ENCODE assay signal across 8 cellular contexts in the genomic region with DNA sequence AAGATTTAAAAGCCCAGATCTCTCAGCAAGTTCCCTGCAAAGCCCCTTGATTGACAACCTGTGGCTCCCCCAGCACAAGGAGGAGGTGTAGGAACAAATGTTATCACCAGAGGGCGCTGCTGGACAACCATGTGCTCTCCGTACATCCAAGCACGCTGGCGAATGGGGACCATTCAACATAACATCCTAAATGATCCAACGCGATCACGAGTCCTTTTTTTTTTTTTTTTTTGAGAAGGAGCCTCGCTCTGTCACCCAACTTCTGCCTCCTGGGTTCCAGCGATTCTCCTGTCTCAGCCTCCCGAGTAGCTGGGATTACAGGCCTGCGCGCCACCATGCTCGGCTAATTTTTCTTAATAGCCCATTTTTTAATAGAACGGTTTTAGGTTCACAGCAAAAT. TPM values are rescaled to one million over a fixed set of nuclear protein-coding genes. Genes with fewer than 3 reads are reported as not detected.
A peak's percentile ranks its signal among the peaks of the same experiment; 100 is the strongest.
DNase-seq lines count a peak whose midpoint lies in the region; ATAC-seq and TF ChIP-seq lines count a peak whose summit lies in the region.

No MANE protein-coding gene starts in this region.

- ATAC-seq in activated naive CD8-positive, alpha-beta T cell treated with anti-CD3 and anti-CD28 coated beads, Interleukin-2, amount 50 U/mL, for 24 hours: peak; percentile 71
- ATAC-seq in psoas muscle (peak; percentile 56 to 87 (median 70)), HG03442 (IDR thresholded peaks at IDR 0.05; ENCODE audit: unreplicated experiment) (no peak)

- peaks cover 27% of the 10 kb centered on the region for H3K27me3 Mint-ChIP-seq in activated naive CD8-positive, alpha-beta T cell treated with anti-CD3 and anti-CD28 coated beads, Interleukin-2, amount 50 U/mL, for 24 hours

- intact Hi-C loops in cardiac septum (cut with DNase I) (loop anchor here (2.0 to 10.0 kb wide), 3 partner anchors 123 to 511 kb away; partner anchors contain the start of gene ANKLE1), psoas muscle (cut with DNase I) (loop anchor here (1.0 to 5.0 kb wide), 3 partner anchors 56 to 281 kb away; partner anchors contain the start of gene SIN3B (in 1 of the 2)), vagina (cut with DNase I) (loop anchor here (5.0 kb wide), 1 partner anchor 281 kb away; no protein-coding TSS in a partner anchor)

- no peak overlapping the region for H3K27ac ChIP-seq in psoas muscle
- no peak overlapping the region for H3K27ac ChIP-seq in vagina

- no peak overlapping the region for H3K4me3 Mint-ChIP-seq in activated naive CD8-positive, alpha-beta T cell treated with anti-CD3 and anti-CD28 coated beads, Interleukin-2, amount 50 U/mL, for 24 hours

- TF ChIP-seq CTCF in psoas muscle (IDR thresholded peaks at IDR 0.05) (peak; percentile 78), vagina (IDR thresholded peaks at IDR 0.05) (peak; percentile 81 to 90 (median 87))

- peak; percentile 46 for DNase-seq in GM04504 (ENCODE audit: low read depth)
- DNase-seq in NCI-H1436 treated with DMSO at 0.1 percent for 48 hours (lab: John Stamatoyannopoulos, UW): peak; percentile 20
- peak; percentile 61 for DNase-seq in T follicular helper cell (ENCODE audit: low read depth)
- peak; percentile 80 for DNase-seq in activated naive CD8-positive, alpha-beta T cell treated with anti-CD3 and anti-CD28 coated beads, Interleukin-2, amount 50 U/mL, for 24 hours
- peak; percentile 80 for DNase-seq in cardiac septum (ENCODE audit: low spot score)
- peak; percentile 58 to 78 for DNase-seq in psoas muscle
- DNase-seq in vagina (ENCODE audit: extremely low spot score in 2 of 2): no peak

- no peaks in the 10 kb centered on the region for H3K36me3 ChIP-seq in psoas muscle (ENCODE audit: insufficient read depth in 1 of 2, low read depth in 1 of 2)
- no peaks in the 10 kb centered on the region for H3K36me3 ChIP-seq in vagina

- H3K9me3 Mint-ChIP-seq in activated naive CD8-positive, alpha-beta T cell treated with anti-CD3 and anti-CD28 coated beads, Interleukin-2, amount 50 U/mL, for 24 hours: peaks cover 6% of the 10 kb centered on the region

- no peaks in the 10 kb centered on the region for H3K9me3 ChIP-seq in psoas muscle
- no peaks in the 10 kb centered on the region for H3K9me3 ChIP-seq in vagina

- TF ChIP-seq POLR2A in vagina (IDR thresholded peaks at IDR 0.05): no peak

- peaks cover 0 to 7% (median 0%) of the 10 kb centered on the region in 3 donors for H3K27me3 ChIP-seq in psoas muscle (ENCODE audit: insufficient read depth in 3 of 3, low read length in 2 of 3)
- H3K27me3 ChIP-seq in vagina: no peaks in the 10 kb centered on the region

- H3K4me3 ChIP-seq in psoas muscle (no peak overlapping the region), vagina (no peak overlapping the region)

- WGBS in psoas muscle, 3 donors: 31 to 34% (median 32%) methylated on average over 14 of the region's 14 CpGs

- no peaks in the 10 kb centered on the region for H3K4me1 Mint-ChIP-seq in activated naive CD8-positive, alpha-beta T cell treated with anti-CD3 and anti-CD28 coated beads, Interleukin-2, amount 50 U/mL, for 24 hours

- H3K4me1 ChIP-seq in psoas muscle (no peaks in the 10 kb centered on the region), vagina (no peaks in the 10 kb centered on the region)

- H3K27ac Mint-ChIP-seq in activated naive CD8-positive, alpha-beta T cell treated with anti-CD3 and anti-CD28 coated beads, Interleukin-2, amount 50 U/mL, for 24 hours: no peak overlapping the region

- H3K36me3 Mint-ChIP-seq in activated naive CD8-positive, alpha-beta T cell treated with anti-CD3 and anti-CD28 coated beads, Interleukin-2, amount 50 U/mL, for 24 hours (ENCODE audit: low read depth): no peaks in the 10 kb centered on the region

RNA-seq across cellular contexts. Expression of gene NWD1, which starts 52.0 kb away (rescaled TPM):
- total RNA-seq in cardiac septum (not detected), psoas muscle (under 1 TPM in 2 of 4 donors, not detected in 2; 0.08 to 0.13 TPM), vagina (0.98 TPM)
- under 1 TPM in 2 of 3 donors, not detected in 1; 0.01 to 0.03 TPM for polyA plus RNA-seq in psoas muscle

RNA-seq across cellular contexts. Expression of gene SIN3B, which starts 57.6 kb away (rescaled TPM):
- total RNA-seq in cardiac septum: 31.7 TPM
- 10 to 100 TPM; 18.0 to 23.8 (median 20.4) TPM for total RNA-seq in psoas muscle
- 10 to 100 TPM; 11.8 to 16.7 (median 12.5) TPM for polyA plus RNA-seq in psoas muscle
- total RNA-seq in vagina: 68.5 TPM

Comparison
In these comparisons a context has a peak if more than half of its experiments do, and no peak if none do; other contexts are left out.
1. DNase-seq: peak in GM04504 (single experiment), NCI-H1436 treated with DMSO at 0.1 percent for 48 hours (single experiment), T follicular helper cell (single experiment), activated naive CD8-positive, alpha-beta T cell treated with anti-CD3 and anti-CD28 coated beads, Interleukin-2, amount 50 U/mL, for 24 hours (single experiment), cardiac septum (single experiment) and psoas muscle (2 of 2); none in vagina (0 of 2).